ENCODE assay signal across 8 cellular contexts in the genomic region with DNA sequence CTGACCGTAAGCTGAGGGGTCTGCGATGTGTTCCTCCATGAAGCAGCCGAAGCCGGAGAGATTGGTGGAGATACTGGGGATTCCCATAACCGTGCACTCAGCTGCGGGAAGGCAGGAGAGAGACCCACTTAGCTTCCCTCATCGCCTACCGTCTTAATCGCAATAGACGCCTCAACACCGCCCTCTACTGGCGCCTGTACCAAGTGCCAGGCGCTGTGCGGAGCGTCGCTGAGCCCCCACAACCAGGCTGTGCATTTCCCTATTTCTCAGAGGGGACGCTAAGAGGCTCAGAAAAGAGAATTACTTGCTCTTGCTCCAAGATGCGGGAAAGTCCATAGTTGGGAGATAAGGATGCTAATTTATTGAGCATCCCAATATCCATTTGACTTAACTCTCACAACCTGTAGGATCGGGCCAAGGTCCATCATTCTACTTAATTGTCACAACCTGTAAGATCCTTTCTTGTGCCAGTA. TPM values are rescaled to one million over a fixed set of nuclear protein-coding genes. Genes with fewer than 3 reads are reported as not detected.
A peak's percentile ranks its signal among the peaks of the same experiment; 100 is the strongest.
DNase-seq lines count a peak whose midpoint lies in the region; ATAC-seq and TF ChIP-seq lines count a peak whose summit lies in the region.

No MANE protein-coding gene starts in this region.

- peaks cover 6% of the 10 kb centered on the region for H4K20me1 ChIP-seq in fibroblast of lung (ENCODE audit: control insufficient read depth, extremely low read depth, insufficient read depth, low read length)

- H3K27me3 Mint-ChIP-seq in activated T-cell treated with anti-CD3 and anti-CD28 coated beads, Interleukin-2, amount 50 U/mL, for 4 hours (ENCODE audit: low read depth): no peaks in the 10 kb centered on the region

- H3K4me1 ChIP-seq in fibroblast of lung (ENCODE audit: control insufficient read depth, extremely low read depth, insufficient read depth, low read length) (no peaks in the 10 kb centered on the region), neutrophil (ENCODE audit: control insufficient read depth in 1 of 2, insufficient read depth in 1 of 2, low read depth in 1 of 2, low read length in 1 of 2) (peaks cover 36 to 42% of the 10 kb centered on the region in 2 experiments), thoracic aorta (ENCODE audit: control insufficient read depth in 1 of 2, low read depth in 2 of 2) (peaks cover 12 to 33% of the 10 kb centered on the region in 2 donors)

- H3K4me3 ChIP-seq in HL-60 (replicated peaks; ENCODE audit: insufficient read depth, low read length): no peak overlapping the region
- H3K4me3 ChIP-seq in fibroblast of lung (replicated peaks in 1 of 4; ENCODE audit: control extremely low read depth in 1 of 4, insufficient read depth in 1 of 4, low read depth in 3 of 4, low read length in 4 of 4): no peak overlapping the region
- H3K4me3 ChIP-seq in neutrophil (ENCODE audit: low read depth in 1 of 2, low read length in 1 of 2): no peak overlapping the region
- H3K4me3 ChIP-seq in thoracic aorta: no peak overlapping the region

- no peak overlapping the region for H3K9ac ChIP-seq in fibroblast of lung (ENCODE audit: insufficient read depth, low read length)

- H3K36me3 ChIP-seq in fibroblast of lung (ENCODE audit: control insufficient read depth, insufficient read depth, low read length) (peaks cover 29% of the 10 kb centered on the region), neutrophil (peaks cover 70% of the 10 kb centered on the region), thoracic aorta (peaks cover 55% of the 10 kb centered on the region)

- H3K9me3 ChIP-seq in fibroblast of lung (ENCODE audit: control insufficient read depth, insufficient read depth, low read depth, low read length): no peaks in the 10 kb centered on the region
- H3K9me3 ChIP-seq in neutrophil: no peaks in the 10 kb centered on the region
- H3K9me3 ChIP-seq in thoracic aorta: no peaks in the 10 kb centered on the region

- no peaks in the 10 kb centered on the region for H3K9me3 Mint-ChIP-seq in activated T-cell treated with anti-CD3 and anti-CD28 coated beads, Interleukin-2, amount 50 U/mL, for 4 hours

- H3K36me3 Mint-ChIP-seq in activated T-cell treated with anti-CD3 and anti-CD28 coated beads, Interleukin-2, amount 50 U/mL, for 4 hours (ENCODE audit: insufficient read depth): peaks cover 10% of the 10 kb centered on the region

- peak overlapping the region; percentile 29 for H3K4me3 Mint-ChIP-seq in activated T-cell treated with anti-CD3 and anti-CD28 coated beads, Interleukin-2, amount 50 U/mL, for 4 hours

- peaks cover 22% of the 10 kb centered on the region for H3K4me1 Mint-ChIP-seq in activated T-cell treated with anti-CD3 and anti-CD28 coated beads, Interleukin-2, amount 50 U/mL, for 4 hours (ENCODE audit: low read depth)

- no peak overlapping the region for H2AFZ ChIP-seq in fibroblast of lung (ENCODE audit: low read length)

- no peak overlapping the region for H3K4me2 ChIP-seq in fibroblast of lung (ENCODE audit: extremely low read depth, insufficient read depth, low read length)

- peak; percentile 82 to 83 for ATAC-seq in activated T-cell treated with anti-CD3 and anti-CD28 coated beads, Interleukin-2, amount 50 U/mL, for 4 hours
- no peak for ATAC-seq in thoracic aorta (ENCODE audit: insufficient number of reproducible peaks, low FRiP score, low read depth)
- no peak for ATAC-seq in HG03039 (IDR thresholded peaks at IDR 0.05; ENCODE audit: unreplicated experiment)

- peaks cover 11% of the 10 kb centered on the region for H3K79me2 ChIP-seq in fibroblast of lung (ENCODE audit: control insufficient read depth, insufficient read depth, low read length)

- peak; percentile 94 for DNase-seq in CD1c-positive myeloid dendritic cell (ENCODE audit: extremely low spot score)
- peak in 1 of 2 experiments; percentile 79 for DNase-seq in HL-60 (ENCODE audit: low read depth in 1 of 2, low spot score in 1 of 2)
- DNase-seq in OCI-M1 (lab: John Stamatoyannopoulos, UW): peak; percentile 96
- DNase-seq in activated T-cell treated with anti-CD3 and anti-CD28 coated beads, Interleukin-2, amount 50 U/mL, for 4 hours: peak; percentile 85
- DNase-seq in fibroblast of lung (ENCODE audit: low read depth in 2 of 2): peak; percentile 51 to 82
- DNase-seq in thoracic aorta (ENCODE audit: low spot score): no peak

- H3K27me3 ChIP-seq in HL-60 (ENCODE audit: insufficient read depth, poor library complexity, severe bottlenecking): no peaks in the 10 kb centered on the region
- no peaks in the 10 kb centered on the region for H3K27me3 ChIP-seq in fibroblast of lung (ENCODE audit: control insufficient read depth, insufficient read depth, low read length)
- no peaks in the 10 kb centered on the region for H3K27me3 ChIP-seq in neutrophil
- H3K27me3 ChIP-seq in thoracic aorta (replicated peaks; ENCODE audit: insufficient read depth): no peaks in the 10 kb centered on the region

- H3K27ac ChIP-seq in HL-60 (replicated peaks) (no peak overlapping the region), fibroblast of lung (ENCODE audit: insufficient read depth, low read length) (peak overlapping the region; percentile 15), neutrophil (peak overlapping the region; percentile 98), thoracic aorta (peak overlapping the region in 1 of 2 donors; percentile 58)

- TF ChIP-seq CTCF in HL-60 (IDR thresholded peaks at IDR 0.05; ENCODE audit: insufficient read depth, low read length): peak; percentile 91
- TF ChIP-seq CTCF in fibroblast of lung (conservative IDR thresholded peaks at IDR 0.05 in 1 of 2, IDR thresholded peaks at IDR 0.05 in 1 of 2; ENCODE audit: low read depth in 1 of 2, low read length in 2 of 2): peak; percentile 95
- TF ChIP-seq CTCF in neutrophil (IDR thresholded peaks at IDR 0.05): peak; percentile 95
- peak; percentile 91 for TF ChIP-seq CTCF in thoracic aorta (IDR thresholded peaks at IDR 0.05)

RNA-seq across cellular contexts. Expression of a gene that starts 5.8 kb away (rescaled TPM):
- 1,000 to 10,000 TPM in 2 of 3 donors, 100 to 1,000 TPM in 1; 996 to 1,080 (median 1,001) TPM for total RNA-seq in activated T-cell treated with anti-CD3 and anti-CD28 coated beads, Interleukin-2, amount 50 U/mL, for 4 hours
- 6,440 and 8,266 TPM in 2 replicates for total RNA-seq in fibroblast of lung
- polyA plus RNA-seq in fibroblast of lung: 1,844 and 2,689 TPM in 2 replicates
- 6,095 and 7,901 TPM in 2 replicates for polyA plus RNA-seq in fibroblast of lung (2012)
- polyA minus RNA-seq in fibroblast of lung (ENCODE audit: low replicate concordance): 6,558 and 6,655 TPM in 2 replicates
- total RNA-seq in thoracic aorta: 1,000 to 10,000 TPM; 3,403 to 7,108 TPM

RNA-seq across cellular contexts. Expression of a gene that starts 16.3 kb away (rescaled TPM):
- 100 to 1,000 TPM; 200 to 250 (median 203) TPM for total RNA-seq in activated T-cell treated with anti-CD3 and anti-CD28 coated beads, Interleukin-2, amount 50 U/mL, for 4 hours
- total RNA-seq in fibroblast of lung (106 and 194 TPM in 2 replicates), thoracic aorta (100 to 1,000 TPM in 1 of 2 donors, 10 to 100 TPM in 1; 53.1 to 104 TPM)
- polyA plus RNA-seq in fibroblast of lung: 70.1 and 90.3 TPM in 2 replicates
- polyA plus RNA-seq in fibroblast of lung (2012): 213 and 301 TPM in 2 replicates
- 129 and 283 TPM in 2 replicates for polyA minus RNA-seq in fibroblast of lung (ENCODE audit: low replicate concordance)

RNA-seq across cellular contexts. Expression of a gene that starts 22.1 kb away (rescaled TPM):
- total RNA-seq in activated T-cell treated with anti-CD3 and anti-CD28 coated beads, Interleukin-2, amount 50 U/mL, for 4 hours: 10 to 100 TPM; 34.5 to 41.1 (median 35.5) TPM
- total RNA-seq in fibroblast of lung (18.7 and 31.2 TPM in 2 replicates), thoracic aorta (10 to 100 TPM; 30.1 to 44.4 TPM)
- 42.8 and 43.0 TPM in 2 replicates for polyA plus RNA-seq in fibroblast of lung
- 49.0 and 53.8 TPM in 2 replicates for polyA plus RNA-seq in fibroblast of lung (2012)
- 160 and 250 TPM in 2 replicates for polyA minus RNA-seq in fibroblast of lung (ENCODE audit: low replicate concordance)

RNA-seq across cellular contexts. Expression of a gene that starts 22.7 kb away (rescaled TPM):
- 100 to 1,000 TPM; 208 to 257 (median 230) TPM for total RNA-seq in activated T-cell treated with anti-CD3 and anti-CD28 coated beads, Interleukin-2, amount 50 U/mL, for 4 hours
- 128 and 158 TPM in 2 replicates for total RNA-seq in fibroblast of lung
- 77.6 and 157 TPM in 2 replicates for polyA plus RNA-seq in fibroblast of lung
- polyA plus RNA-seq in fibroblast of lung (2012): 88.1 and 178 TPM in 2 replicates
- 138 and 212 TPM in 2 replicates for polyA minus RNA-seq in fibroblast of lung (ENCODE audit: low replicate concordance)
- 10 to 100 TPM; 51.6 to 52.3 TPM for total RNA-seq in thoracic aorta

RNA-seq across cellular contexts. Expression of a gene that starts 37.5 kb away (rescaled TPM):
- total RNA-seq in activated T-cell treated with anti-CD3 and anti-CD28 coated beads, Interleukin-2, amount 50 U/mL, for 4 hours: not detected
- total RNA-seq in fibroblast of lung (0.17 TPM in 1 of 2 replicates, not detected in the other), thoracic aorta (1 to 10 TPM in 1 of 2 donors, not detected in 1; 3.7 TPM)
- polyA plus RNA-seq in fibroblast of lung: 0.08 TPM in 1 of 2 replicates, not detected in the other
- 0.15 and 0.21 TPM in 2 replicates for polyA plus RNA-seq in fibroblast of lung (2012)
- not detected in 2 replicates for polyA minus RNA-seq in fibroblast of lung (ENCODE audit: low replicate concordance)

Comparison
In these comparisons a context has a peak if more than half of its experiments do, and no peak if none do; other contexts are left out.
1. ATAC-seq: peak in activated T-cell treated with anti-CD3 and anti-CD28 coated beads, Interleukin-2, amount 50 U/mL, for 4 hours (2 of 2); none in thoracic aorta (single experiment) and HG03039 (single experiment).
2. Peak in every context shown above with its lines, with median percentiles within 50 percentile points of each other: CTCF ChIP-seq.